9 cellular contexts compared by ENCODE assay signal in genomic region chr3:152021951-152022461, GRCh38.
DNase-seq lines count a peak whose midpoint lies in the region; ATAC-seq and TF ChIP-seq lines count a peak whose summit lies in the region.
"Had no signal": no experiment of that assay in that cellular context is flagged by ENCODE, and none has a peak within 500 bp of the region (broad histone marks: within the 10 kb centered on the region; RNA-seq: fewer than 3 reads in every experiment).

No MANE protein-coding gene starts in this region.

- no peak for TF ChIP-seq CTCF in AG09319 (IDR thresholded peaks at IDR 0.05; ENCODE audit: low read depth, low read length)

- ATAC-seq in HG03060 (IDR thresholded peaks at IDR 0.05; ENCODE audit: low read depth, unreplicated experiment), result peak; percentile 41

- DNase-seq in AG09319 (ENCODE audit: extremely low read depth, low read depth) (peak; percentile 1), lung microvascular endothelial cell (ENCODE audit: low read depth in 2 of 2) (peak; percentile 62 to 74), OCI-M2 (lab: John Stamatoyannopoulos, UW; ENCODE audit: unreplicated experiment) (no peak), NCI-H774 (lab: John Stamatoyannopoulos, UW) (no peak), KG1 (lab: John Stamatoyannopoulos, UW) (no peak)
- peak; percentile 47 for DNase-seq in activated naive CD4-positive, alpha-beta T cell treated with anti-CD3 and anti-CD28 coated beads, Interleukin-2, amount 50 U/mL, for 16 hours
- no peak for DNase-seq in activated CD8-positive, alpha-beta memory T cell treated with anti-CD3 and anti-CD28 coated beads, Interleukin-2, amount 50 U/mL, for 4 hours
- DNase-seq: left ventricle myocardium inferior had no signal

Comparison
In these comparisons a context has a peak if more than half of its experiments do, and no peak if none do; other contexts are left out.
1. DNase-seq: peak in AG09319 (single experiment), activated naive CD4-positive, alpha-beta T cell treated with anti-CD3 and anti-CD28 coated beads, Interleukin-2, amount 50 U/mL, for 16 hours (single experiment) and lung microvascular endothelial cell (2 of 2); none in activated CD8-positive, alpha-beta memory T cell treated with anti-CD3 and anti-CD28 coated beads, Interleukin-2, amount 50 U/mL, for 4 hours (single experiment), OCI-M2 (single experiment), NCI-H774 (single experiment) and KG1 (single experiment).